Comparison of ENCODE assay signal across 8 cellular contexts in genomic region chr17:43780135-43780534, GRCh38. TPM values are rescaled to one million over a fixed set of nuclear protein-coding genes. Genes with fewer than 3 reads are reported as not detected.
DNase-seq lines count a peak whose midpoint lies in the region; ATAC-seq, FAIRE-seq and TF ChIP-seq lines count a peak whose summit lies in the region.

Gene CFAP97D1 (plus strand): TSS chr17:43780435. CDS start chr17:43780463, 28 bp downstream.

- no peak for ATAC-seq in GM21390 (IDR thresholded peaks at IDR 0.05; ENCODE audit: unreplicated experiment)

- H3K18ac ChIP-seq in neuronal stem cell (ENCODE audit: low read length), result no peak within 1 kb of the TSS

- H3K79me1 ChIP-seq in neuronal stem cell (ENCODE audit: low read depth, low read length), result peaks cover 5% of the 10 kb centered on the region

- no peak within 1 kb of the TSS for H2BK5ac ChIP-seq in neuronal stem cell (ENCODE audit: low read length)

- H2BK12ac ChIP-seq in neuronal stem cell (ENCODE audit: low read length), result no peak within 1 kb of the TSS

- H4K20me1 ChIP-seq in PC-9 (ENCODE audit: insufficient read depth), result no peaks in the 10 kb centered on the region; the same call in 1 of the 2 replicates
- H4K20me1 ChIP-seq in endothelial cell of umbilical vein (replicated peaks; ENCODE audit: control insufficient read depth, extremely low read depth, insufficient read depth, low read length), result no peaks in the 10 kb centered on the region

- no peak within 1 kb of the TSS for H2BK120ac ChIP-seq in neuronal stem cell (ENCODE audit: low read depth, low read length)

- H3K9ac ChIP-seq in endothelial cell of umbilical vein (replicated peaks; ENCODE audit: extremely low read depth, insufficient read depth, low read length), result peak within 1 kb of the TSS; percentile 96
- peak within 1 kb of the TSS; percentile 26 for H3K9ac ChIP-seq in neuronal stem cell (ENCODE audit: low read depth, low read length, poor library complexity)

- H3K27ac ChIP-seq in PC-9 (no peak within 1 kb of the TSS), endothelial cell of umbilical vein (ENCODE audit: insufficient read depth, low read depth, low read length) (peak within 1 kb of the TSS; percentile 91), neuronal stem cell (replicated peaks; ENCODE audit: low read length) (no peak within 1 kb of the TSS)

- peaks cover 78% of the 10 kb centered on the region for H3K4me1 Mint-ChIP-seq in CD14-positive monocyte

- H4K91ac ChIP-seq in neuronal stem cell (ENCODE audit: low read depth, low read length, poor library complexity), result no peak within 1 kb of the TSS

- no TSS peak for BruUV-seq in PC-9 (replicated peaks; lab: Mats Ljungman, UMichigan)
- no TSS peak for BruUV-seq in endothelial cell of umbilical vein (replicated peaks; lab: Mats Ljungman, UMichigan)

- no peaks in the 10 kb centered on the region for H3K9me2 ChIP-seq in PC-9 (ENCODE audit: insufficient read depth)

- H3K36me3 Mint-ChIP-seq in CD14-positive monocyte, result peaks cover 13 to 20% of the 10 kb centered on the region in 2 donors

- no peaks in the 10 kb centered on the region for H3K9me3 ChIP-seq in PC-9 (ENCODE audit: insufficient read depth, low read depth)
- H3K9me3 ChIP-seq in endothelial cell of umbilical vein (replicated peaks; ENCODE audit: control insufficient read depth, insufficient read depth, low read length), result no peaks in the 10 kb centered on the region
- no peaks in the 10 kb centered on the region for H3K9me3 ChIP-seq in neuronal stem cell (replicated peaks in 1 of 2; ENCODE audit: control insufficient read depth in 2 of 2, insufficient read depth in 1 of 2, low read depth in 1 of 2, low read length in 2 of 2)

- H3K36me3 ChIP-seq in PC-9 (ENCODE audit: low read depth), result 0 out of 2 replicates have a peak, but pooled peaks cover 6% of the 10 kb centered on the region
- peaks cover 0 to under 1% of the 10 kb centered on the region in 2 experiments for H3K36me3 ChIP-seq in endothelial cell of umbilical vein (ENCODE audit: control insufficient read depth in 2 of 2, extremely low read depth in 1 of 2, insufficient read depth in 2 of 2, low read length in 2 of 2)
- peaks cover 3% of the 10 kb centered on the region in 2 donors for H3K36me3 ChIP-seq in neuronal stem cell (replicated peaks in 1 of 2; ENCODE audit: control insufficient read depth in 2 of 2, insufficient read depth in 2 of 2, low read length in 2 of 2)

- no peak within 1 kb of the TSS for H2BK15ac ChIP-seq in neuronal stem cell (ENCODE audit: low read length)

- TF ChIP-seq CTCF in CD14-positive monocyte (IDR thresholded peaks at IDR 0.05) (no peak), PC-9 (conservative IDR thresholded peaks at IDR 0.05) (no peak), endothelial cell of umbilical vein (IDR thresholded peaks at IDR 0.05; ENCODE audit: extremely low read depth in 1 of 2, insufficient read depth in 1 of 2, low read depth in 1 of 2, low read length in 2 of 2) (no peak)

- H3F3A ChIP-seq in PC-9 (ENCODE audit: insufficient read depth, low read depth), result peaks cover 7% of the 10 kb centered on the region; the same call in 1 of the 2 replicates

- dilution Hi-C loops in endothelial cell of umbilical vein (cut with MboI; ENCODE audit: extremely low pct_ligation_motif_present, low sequenced_read_pairs), result no loop called here

- no peak within 1 kb of the TSS for H3K4ac ChIP-seq in neuronal stem cell (ENCODE audit: low read length)

- peaks cover 20% of the 10 kb centered on the region; the same call in 1 of the 2 replicates for H3K27me3 ChIP-seq in PC-9 (ENCODE audit: insufficient read depth, low read depth)
- peaks cover 0 to 3% of the 10 kb centered on the region in 2 experiments for H3K27me3 ChIP-seq in endothelial cell of umbilical vein (ENCODE audit: control insufficient read depth in 2 of 2, insufficient read depth in 2 of 2, low read length in 2 of 2)
- peaks cover 0 to 45% (median 14%) of the 10 kb centered on the region in 3 experiments for H3K27me3 ChIP-seq in neuronal stem cell (ENCODE audit: control insufficient read depth in 3 of 3, insufficient read depth in 3 of 3, low read depth in 1 of 3, low read length in 3 of 3)

- peaks cover 0 to 10% (median 4%) of the 10 kb centered on the region in 3 donors for H3K27me3 Mint-ChIP-seq in CD14-positive monocyte (ENCODE audit: low read depth in 3 of 3)

- H3K9me1 ChIP-seq in endothelial cell of umbilical vein (replicated peaks; ENCODE audit: control insufficient read depth, extremely low read depth, insufficient read depth, low read length), result no peaks in the 10 kb centered on the region

- DNase-seq in CD14-positive monocyte (ENCODE audit: low spot score) (no peak), PC-9 (no peak), endothelial cell of umbilical vein (ENCODE audit: low read depth, low spot score) (no peak), neuronal stem cell (ENCODE audit: low spot score) (no peak), DMS 273 (lab: John Stamatoyannopoulos, UW; ENCODE audit: unreplicated experiment) (no peak), NCI-H1436 treated with DMSO at 0.1 percent for 48 hours (lab: John Stamatoyannopoulos, UW) (no peak), NCI-H748 (lab: John Stamatoyannopoulos, UW; ENCODE audit: unreplicated experiment) (no peak)

- peak within 1 kb of the TSS; percentile 84 to 95 (median 93) for H3K27ac Mint-ChIP-seq in CD14-positive monocyte

- CTCF ChIA-PET in PC-9 (lab: Charles Lee) (no interaction called here), endothelial cell of umbilical vein (lab: Charles Lee) (interaction anchor here (0.6 to 1.9 kb wide), 7 partner anchors 10 to 1355 kb away, joined by 3 to 14 read pairs (median 5); partner anchors contain the start of genes ACBD4 and CD300LG)

- H3K14ac ChIP-seq in neuronal stem cell (ENCODE audit: low read length), result no peak within 1 kb of the TSS

- FAIRE-seq in endothelial cell of umbilical vein (lab: Jason Lieb, UNC), result no peak

- H3K4me3 Mint-ChIP-seq in CD14-positive monocyte, result peak within 1 kb of the TSS; percentile 74 to 83

- intact Hi-C loops in CD14-positive monocyte (cut with micrococcal nuclease) (no loop called here), PC-9 (cut with micrococcal nuclease; ENCODE audit: unreplicated experiment) (no loop called here), endothelial cell of umbilical vein (cut with micrococcal nuclease) (no loop called here)

- H2AK5ac ChIP-seq in neuronal stem cell (ENCODE audit: low read depth, low read length), result no peak within 1 kb of the TSS

- peaks cover 26% of the 10 kb centered on the region for H3K79me2 ChIP-seq in PC-9 (ENCODE audit: low read depth)
- peaks cover 10% of the 10 kb centered on the region for H3K79me2 ChIP-seq in endothelial cell of umbilical vein (ENCODE audit: control insufficient read depth, insufficient read depth, low read length)

- H3K4me3 ChIP-seq in PC-9 (peak within 1 kb of the TSS; percentile 81), endothelial cell of umbilical vein (replicated peaks in 1 of 3; ENCODE audit: insufficient read depth in 1 of 3, low read depth in 1 of 3, low read length in 3 of 3) (peak within 1 kb of the TSS; percentile 47 to 98 (median 63)), neuronal stem cell (ENCODE audit: low read length in 2 of 2) (peak within 1 kb of the TSS; percentile 88 to 95)

- no CpG with 5 or more reads among the region's 7 CpGs for WGBS in neuronal stem cell (ENCODE audit: extremely low coverage in 2 of 2, insufficient read length in 2 of 2, insufficient replicate concordance in 1 of 2), 2 donors

- H2AFZ ChIP-seq in PC-9 (peak within 1 kb of the TSS; percentile 94), endothelial cell of umbilical vein (ENCODE audit: low read depth, low read length) (peak within 1 kb of the TSS; percentile 74), neuronal stem cell (ENCODE audit: low read length) (peak within 1 kb of the TSS; percentile 98)

- peak within 1 kb of the TSS; percentile 92 for H3K4me2 ChIP-seq in PC-9
- H3K4me2 ChIP-seq in endothelial cell of umbilical vein (ENCODE audit: insufficient read depth, low read length), result peak within 1 kb of the TSS; percentile 62
- peak within 1 kb of the TSS; percentile 66 for H3K4me2 ChIP-seq in neuronal stem cell (ENCODE audit: insufficient read depth, low read length, poor library complexity, severe bottlenecking)

- POLR2A ChIA-PET in PC-9 (lab: Charles Lee; ENCODE audit: unreplicated experiment), result no interaction called here
- POLR2A ChIA-PET in endothelial cell of umbilical vein (lab: Charles Lee), result no interaction called here

- TF ChIP-seq POLR2A in endothelial cell of umbilical vein (IDR thresholded peaks at IDR 0.05; ENCODE audit: low read depth, low read length), result no peak

- H4K8ac ChIP-seq in neuronal stem cell (ENCODE audit: low read depth, low read length), result no peak within 1 kb of the TSS

- H3K4me1 ChIP-seq in PC-9 (replicated peaks; ENCODE audit: insufficient read depth) (peaks cover 14% of the 10 kb centered on the region), endothelial cell of umbilical vein (ENCODE audit: control insufficient read depth, extremely low read depth, insufficient read depth, low read length) (peaks cover 27% of the 10 kb centered on the region), neuronal stem cell (ENCODE audit: control insufficient read depth in 2 of 2, insufficient read depth in 1 of 2, low read depth in 1 of 2, low read length in 2 of 2) (peaks cover 4% of the 10 kb centered on the region in 2 donors)

- H3K23ac ChIP-seq in neuronal stem cell (ENCODE audit: low read depth, low read length, poor library complexity), result peak within 1 kb of the TSS; percentile 31

- no peaks in the 10 kb centered on the region for H3K9me3 Mint-ChIP-seq in CD14-positive monocyte

TF ChIP-seq in endothelial cell of umbilical vein, 7 proteins besides CTCF, POLR2A, EP300 and RAD21 (continues in another document):
- TF ChIP-seq POLR2AphosphoS5 (IDR thresholded peaks at IDR 0.05; ENCODE audit: insufficient read depth, low read depth, low read length) (no peak), FOS (IDR thresholded peaks at IDR 0.05; ENCODE audit: borderline replicate concordance, insufficient read depth, low read length) (no peak), GATA2 (IDR thresholded peaks at IDR 0.05; ENCODE audit: insufficient read depth, insufficient read length, low read depth, low read length) (no peak), EZH2 (IDR thresholded peaks at IDR 0.05; ENCODE audit: borderline replicate concordance, low read depth, low read length, severe bottlenecking) (no peak)

RNA-seq across cellular contexts. Expression of gene CFAP97D1, which starts in this region (rescaled TPM):
- polyA plus RNA-seq in CD14-positive monocyte (not detected), endothelial cell of umbilical vein (not detected in 2 replicates)
- total RNA-seq in PC-9 (2021) (not detected in 2 replicates), endothelial cell of umbilical vein (not detected in 2 replicates)
- polyA plus RNA-seq in endothelial cell of umbilical vein (2011; cell fraction: cytosol; rRNA removed), result not detected in 2 replicates
- not detected in 2 replicates for polyA plus RNA-seq in endothelial cell of umbilical vein (2011; cell fraction: nucleus; rRNA removed)
- polyA plus RNA-seq in endothelial cell of umbilical vein (2012), result not detected in 2 replicates
- polyA minus RNA-seq in endothelial cell of umbilical vein, result not detected in 2 replicates
- polyA minus RNA-seq in endothelial cell of umbilical vein (2011; cell fraction: cytosol; rRNA and poly(A)+ RNA removed), result not detected
- polyA minus RNA-seq in endothelial cell of umbilical vein (2011; cell fraction: nucleus; rRNA and poly(A)+ RNA removed), result not detected in 2 replicates
- 0.01 TPM for polyA plus RNA-seq in neuronal stem cell (2013, experiment 1 of 2)
- polyA plus RNA-seq in neuronal stem cell (2013, experiment 2 of 2), result 0.01 TPM
